In genomic region chr5:93117753-93118531, GRCh38 we compare ENCODE assay signal across 27 cellular contexts.
DNase-seq lines count a peak whose midpoint lies in the region; ATAC-seq, FAIRE-seq and TF ChIP-seq lines count a peak whose summit lies in the region.
"Had no signal": no experiment of that assay in that cellular context is flagged by ENCODE, and none has a peak within 500 bp of the region (broad histone marks: within the 10 kb centered on the region; RNA-seq: fewer than 3 reads in every experiment).

No MANE protein-coding gene starts in this region.

- H3K27ac Mint-ChIP-seq in activated naive CD4-positive, alpha-beta T cell treated with anti-CD3 and anti-CD28 coated beads, Interleukin-2, amount 10 ng/mL, durations not matched to agents 7 days and 5 days = no peak overlapping the region
- H3K27ac Mint-ChIP-seq: activated CD4-positive, alpha-beta memory T cell treated with anti-CD3 and anti-CD28 coated beads for 36 hours had no signal

- H3F3A ChIP-seq in PC-9 (ENCODE audit: insufficient read depth, low read depth) = no peaks in the 10 kb centered on the region; the same call in 1 of the 2 replicates

- H3K4me2 ChIP-seq in HCT116 (ENCODE audit: low read length) = peak overlapping the region; percentile 18
- no peak overlapping the region for H3K4me2 ChIP-seq in GM12878 (ENCODE audit: control insufficient read depth, insufficient read depth)
- H3K4me2 ChIP-seq in keratinocyte (ENCODE audit: control insufficient read depth, extremely low read depth, insufficient read depth, low read depth, low read length) = no peak overlapping the region
- H3K4me2 ChIP-seq in PC-9 = no peak overlapping the region
- H3K4me2 ChIP-seq: BLaER1 treated with 17β-estradiol and CSF1 and Interleukin-3, amounts not matched to agents 10 nM and 100 nM had no signal

- FAIRE-seq in GM12878 (lab: Jason Lieb, UNC) (no peak), keratinocyte (lab: Jason Lieb, UNC) (peak; percentile 72)
- FAIRE-seq: GM19239, HTR-8/SVneo had no signal

- no peak for TF ChIP-seq RAD21 in HCT116 (IDR thresholded peaks at IDR 0.05; ENCODE audit: low read depth)
- no peak for TF ChIP-seq RAD21 in GM12878 (IDR thresholded peaks at IDR 0.05; ENCODE audit: insufficient read depth, low read depth, low read length)

- H3K27me3 Mint-ChIP-seq in activated naive CD4-positive, alpha-beta T cell treated with anti-CD3 and anti-CD28 coated beads, Interleukin-2, amount 10 ng/mL, durations not matched to agents 7 days and 5 days = no peaks in the 10 kb centered on the region
- H3K27me3 Mint-ChIP-seq: activated CD4-positive, alpha-beta memory T cell treated with anti-CD3 and anti-CD28 coated beads for 36 hours had no signal

- dilution Hi-C loops in keratinocyte (cut with MboI; ENCODE audit: extremely low pct_ligation_motif_present, low sequenced_read_pairs) = no loop called here

- CTCF ChIA-PET in AG04449 (lab: Yijun Ruan, JAX) (interaction anchor here (1.0 kb wide), 1 partner anchor 9 kb away, joined by 3 read pairs; no protein-coding TSS in a partner anchor), HCT116 (lab: Charles Lee) (no interaction called here), GM12878 (lab: Yijun Ruan, JAX) (interaction anchor here (1.5 kb wide), 1 partner anchor 18 kb away, joined by 3 read pairs; no protein-coding TSS in a partner anchor), PC-9 (lab: Charles Lee) (no interaction called here)
- CTCF ChIA-PET in activated naive CD4-positive, alpha-beta T cell treated with anti-CD3 and anti-CD28 coated beads, Interleukin-2, amount 10 ng/mL, durations not matched to agents 7 days and 5 days (lab: Charles Lee) = no interaction called here

- in situ Hi-C loops in GM12878 (cut with MboI) = no loop called here

- H3K4me3 ChIP-seq in AG04449 (ENCODE audit: low read depth, low read length) (no peak overlapping the region), HCT116 (replicated peaks in 1 of 2; ENCODE audit: low read depth in 1 of 2, low read length in 2 of 2) (no peak overlapping the region), GM12878 (no peak overlapping the region), keratinocyte (ENCODE audit: control insufficient read depth in 2 of 3, extremely low read depth in 1 of 3, insufficient read depth in 2 of 3, low read depth in 1 of 3, low read length in 3 of 3) (no peak overlapping the region), PC-9 (no peak overlapping the region)
- H3K4me3 ChIP-seq: BLaER1 treated with 17β-estradiol and CSF1 and Interleukin-3, amounts not matched to agents 10 nM and 100 nM; HAP-1; lower lobe of right lung had no signal

- no peaks in the 10 kb centered on the region for H3K9me1 ChIP-seq in keratinocyte (ENCODE audit: control insufficient read depth, extremely low read depth, insufficient read depth, low read length)

- H2AFZ ChIP-seq in HCT116 (ENCODE audit: low read depth, low read length, poor library complexity, severe bottlenecking) = no peak overlapping the region
- no peak overlapping the region for H2AFZ ChIP-seq in GM12878 (ENCODE audit: control insufficient read depth, low read depth, low read length)
- no peak overlapping the region for H2AFZ ChIP-seq in keratinocyte (ENCODE audit: control insufficient read depth, low read length)
- no peak overlapping the region for H2AFZ ChIP-seq in PC-9

- ATAC-seq in HCT116 (no peak), GM12878 (no peak), GM21529 (IDR thresholded peaks at IDR 0.05; ENCODE audit: unreplicated experiment) (no peak)
- ATAC-seq: lower lobe of right lung, sciatic nerve had no signal

- 3% methylated on average over 2 of the region's 2 CpGs for WGBS in GM12878 (ENCODE audit: insufficient coverage, insufficient replicate concordance, low lambda C conversion rate, missing lambda C conversion rate)

- no peak for TF ChIP-seq POLR2A in HCT116 (IDR thresholded peaks at IDR 0.05; ENCODE audit: borderline replicate concordance, extremely low read depth, insufficient read depth, insufficient read length)
- no peak for TF ChIP-seq POLR2A in GM12878 (IDR thresholded peaks at IDR 0.05; ENCODE audit: low read depth, low read length)

- H4K20me1 ChIP-seq in HCT116 (ENCODE audit: insufficient read depth) = no peaks in the 10 kb centered on the region
- H4K20me1 ChIP-seq in GM12878 (ENCODE audit: control insufficient read depth, insufficient read depth) = no peaks in the 10 kb centered on the region
- no peaks in the 10 kb centered on the region for H4K20me1 ChIP-seq in keratinocyte (ENCODE audit: control insufficient read depth, extremely low read depth, insufficient read depth, low read length)
- no peaks in the 10 kb centered on the region for H4K20me1 ChIP-seq in PC-9 (ENCODE audit: insufficient read depth)
- H4K20me1 ChIP-seq: BLaER1 treated with 17β-estradiol and CSF1 and Interleukin-3, amounts not matched to agents 10 nM and 100 nM had no signal

- POLR2A ChIA-PET in AG04449 (lab: Yijun Ruan, JAX) = no interaction called here
- POLR2A ChIA-PET in HCT116 (lab: Charles Lee) = no interaction called here
- POLR2A ChIA-PET in GM12878 (lab: Charles Lee) = no interaction called here
- POLR2A ChIA-PET in PC-9 (lab: Charles Lee; ENCODE audit: unreplicated experiment) = no interaction called here

- SMC1A ChIA-PET in GM12878 (lab: Charles Lee; ENCODE audit: uncharacterized antibody, unreplicated experiment) = interaction anchor here (0.7 to 1.0 kb wide), 2 partner anchors 10 kb away, joined by 3 to 5 read pairs; no protein-coding TSS in a partner anchor

- peak; percentile 14 for DNase-seq in AG04449 (ENCODE audit: low read depth, low spot score)
- DNase-seq in HCT116 (ENCODE audit: low read depth, low spot score) = no peak
- no peak for DNase-seq in GM12878 (ENCODE audit: low read depth, low spot score)
- no peak for DNase-seq in keratinocyte (ENCODE audit: low read depth, low spot score)
- DNase-seq in PC-9 = no peak
- DNase-seq in NCI-H2227 (lab: John Stamatoyannopoulos, UW; ENCODE audit: unreplicated experiment) = no peak
- DNase-seq in activated naive CD4-positive, alpha-beta T cell treated with anti-CD3 and anti-CD28 coated beads, Interleukin-2, amount 10 ng/mL, durations not matched to agents 7 days and 5 days = no peak
- DNase-seq: activated CD4-positive, alpha-beta memory T cell treated with anti-CD3 and anti-CD28 coated beads for 36 hours; activated CD4-positive, CD25-positive, alpha-beta regulatory T cell; activated gamma-delta T cell; amniotic stem cell; effector CD4-positive, alpha-beta T cell; head of caudate nucleus; Kasumi-1; lower lobe of right lung; NCI-H1092; NCI-H2029; NCI-H446; RPMI8226; stimulated activated naive CD4-positive, alpha-beta T cell treated with Interleukin-2 at 50 U/mL for 16 hours; T1000 had no signal

- H3K9me2 ChIP-seq in HCT116 (ENCODE audit: insufficient read depth) (0 out of 2 replicates have a peak, but pooled peaks cover 3% of the 10 kb centered on the region), PC-9 (ENCODE audit: insufficient read depth) (no peaks in the 10 kb centered on the region)

- intact Hi-C loops in HCT116 (cut with micrococcal nuclease) (no loop called here), GM12878 (cut with micrococcal nuclease; ENCODE audit: unreplicated experiment) (no loop called here), PC-9 (cut with micrococcal nuclease; ENCODE audit: unreplicated experiment) (no loop called here)

- BruUV-seq in HCT116 (replicated peaks; lab: Mats Ljungman, UMichigan) (no TSS peak), GM12878 (replicated peaks; lab: Mats Ljungman, UMichigan) (no TSS peak), PC-9 (replicated peaks; lab: Mats Ljungman, UMichigan) (no TSS peak)

- no peak overlapping the region for H3K4me3 Mint-ChIP-seq in activated naive CD4-positive, alpha-beta T cell treated with anti-CD3 and anti-CD28 coated beads, Interleukin-2, amount 10 ng/mL, durations not matched to agents 7 days and 5 days
- H3K4me3 Mint-ChIP-seq: activated CD4-positive, alpha-beta memory T cell treated with anti-CD3 and anti-CD28 coated beads for 36 hours had no signal

- no peaks in the 10 kb centered on the region for H3K27me3 ChIP-seq in HCT116 (ENCODE audit: insufficient read depth, low read length)
- H3K27me3 ChIP-seq in GM12878 (replicated peaks in 1 of 2; ENCODE audit: control insufficient read depth in 2 of 2, insufficient read depth in 2 of 2, low read length in 1 of 2) = no peaks in the 10 kb centered on the region; a peak in 1 of 4 replicates
- no peaks in the 10 kb centered on the region for H3K27me3 ChIP-seq in keratinocyte (ENCODE audit: control insufficient read depth, extremely low read depth, insufficient read depth, low read length)
- no peaks in the 10 kb centered on the region for H3K27me3 ChIP-seq in PC-9 (ENCODE audit: insufficient read depth, low read depth)
- H3K27me3 ChIP-seq: BLaER1 treated with 17β-estradiol and CSF1 and Interleukin-3, amounts not matched to agents 10 nM and 100 nM had no signal

- TF ChIP-seq CTCF in AG04449 (IDR thresholded peaks at IDR 0.05; ENCODE audit: insufficient read depth, low read length, missing control alignments) (no peak), HCT116 (IDR thresholded peaks at IDR 0.05 in 2 of 3, conservative IDR thresholded peaks at IDR 0.05 in 1 of 3; ENCODE audit: borderline replicate concordance in 1 of 3, insufficient read depth in 1 of 3, low read depth in 2 of 3, low read length in 2 of 3) (no peak), GM12878 (IDR thresholded peaks at IDR 0.05 in 2 of 3, conservative IDR thresholded peaks at IDR 0.05 in 1 of 3; ENCODE audit: control insufficient read depth in 2 of 3, extremely low read depth in 1 of 3, insufficient read depth in 1 of 3, low read depth in 3 of 3, low read length in 3 of 3) (no peak), keratinocyte (optimal IDR thresholded peaks at IDR 0.05 in 1 of 3, IDR thresholded peaks at IDR 0.05 in 1 of 3, conservative IDR thresholded peaks at IDR 0.05 in 1 of 3; ENCODE audit: extremely low read depth in 1 of 3, insufficient read depth in 2 of 3, low read length in 3 of 3) (no peak), PC-9 (conservative IDR thresholded peaks at IDR 0.05) (no peak)

- RAD21 ChIA-PET in HCT116 (lab: Charles Lee; ENCODE audit: low non-redundant PET in 1 of 2, low total read pairs in 2 of 2, uncharacterized antibody in 2 of 2, unreplicated experiment in 2 of 2) (no interaction called here), GM12878 (lab: Charles Lee; ENCODE audit: unreplicated experiment) (no interaction called here)

- H3K27ac ChIP-seq in HCT116 (ENCODE audit: low read depth, low read length) = peak overlapping the region; percentile 69; the same call in 1 of the 2 replicates
- no peak overlapping the region for H3K27ac ChIP-seq in GM12878 (ENCODE audit: control insufficient read depth, insufficient read depth)
- H3K27ac ChIP-seq in keratinocyte (ENCODE audit: control insufficient read depth, insufficient read depth, low read length) = no peak overlapping the region
- no peak overlapping the region for H3K27ac ChIP-seq in PC-9
- H3K27ac ChIP-seq: BLaER1 treated with 17β-estradiol and CSF1 and Interleukin-3, amounts not matched to agents 10 nM and 100 nM; lower lobe of right lung had no signal

- no peaks in the 10 kb centered on the region for H3K36me3 Mint-ChIP-seq in activated naive CD4-positive, alpha-beta T cell treated with anti-CD3 and anti-CD28 coated beads, Interleukin-2, amount 10 ng/mL, durations not matched to agents 7 days and 5 days
- H3K36me3 Mint-ChIP-seq: activated CD4-positive, alpha-beta memory T cell treated with anti-CD3 and anti-CD28 coated beads for 36 hours had no signal

- H3K9ac ChIP-seq in HCT116 (ENCODE audit: low read length) = no peak overlapping the region
- H3K9ac ChIP-seq in GM12878 (ENCODE audit: control insufficient read depth, insufficient read depth, low read length) = no peak overlapping the region
- no peak overlapping the region for H3K9ac ChIP-seq in keratinocyte (ENCODE audit: control insufficient read depth, extremely low read depth, insufficient read depth, low read length)
- H3K9ac ChIP-seq: BLaER1 treated with 17β-estradiol and CSF1 and Interleukin-3, amounts not matched to agents 10 nM and 100 nM had no signal

- no peak for TF ChIP-seq EP300 in GM12878 (IDR thresholded peaks at IDR 0.05; ENCODE audit: borderline replicate concordance in 1 of 2, control insufficient read depth in 1 of 2, low read depth in 2 of 2, low read length in 2 of 2)

- no peaks in the 10 kb centered on the region for H3K36me3 ChIP-seq in HCT116 (ENCODE audit: control insufficient read depth in 1 of 2, insufficient read depth in 2 of 2, low read length in 2 of 2)
- no peaks in the 10 kb centered on the region for H3K36me3 ChIP-seq in GM12878 (ENCODE audit: control insufficient read depth in 2 of 2, insufficient read depth in 2 of 2, low read length in 1 of 2)
- H3K36me3 ChIP-seq in keratinocyte (ENCODE audit: control insufficient read depth in 2 of 2, extremely low read depth in 1 of 2, insufficient read depth in 2 of 2, low read length in 2 of 2) = no peaks in the 10 kb centered on the region
- H3K36me3 ChIP-seq in PC-9 (ENCODE audit: low read depth) = no peaks in the 10 kb centered on the region
- H3K36me3 ChIP-seq: BLaER1 treated with 17β-estradiol and CSF1 and Interleukin-3, amounts not matched to agents 10 nM and 100 nM; HAP-1; lower lobe of right lung had no signal

- H3K79me2 ChIP-seq in HCT116 (ENCODE audit: insufficient read depth, low read length) = no peaks in the 10 kb centered on the region
- no peaks in the 10 kb centered on the region for H3K79me2 ChIP-seq in GM12878 (ENCODE audit: control insufficient read depth, insufficient read depth, low read length)
- no peaks in the 10 kb centered on the region for H3K79me2 ChIP-seq in keratinocyte (ENCODE audit: control insufficient read depth, insufficient read depth, low read length)
- no peaks in the 10 kb centered on the region for H3K79me2 ChIP-seq in PC-9 (ENCODE audit: low read depth)

- H3K4me1 ChIP-seq in HCT116 (ENCODE audit: control insufficient read depth in 1 of 2, insufficient read depth in 2 of 2, low read length in 2 of 2) (peaks cover 10 to 38% of the 10 kb centered on the region in 2 experiments), GM12878 (ENCODE audit: control insufficient read depth, insufficient read depth, low read length) (no peaks in the 10 kb centered on the region), keratinocyte (ENCODE audit: control insufficient read depth, extremely low read depth, insufficient read depth, low read length) (peaks cover 9% of the 10 kb centered on the region), PC-9 (replicated peaks; ENCODE audit: insufficient read depth) (peaks cover 16% of the 10 kb centered on the region)
- H3K4me1 ChIP-seq: HAP-1, lower lobe of right lung had no signal

- no peaks in the 10 kb centered on the region for H3K4me1 Mint-ChIP-seq in activated naive CD4-positive, alpha-beta T cell treated with anti-CD3 and anti-CD28 coated beads, Interleukin-2, amount 10 ng/mL, durations not matched to agents 7 days and 5 days

- no peaks in the 10 kb centered on the region for H3K9me3 Mint-ChIP-seq in activated naive CD4-positive, alpha-beta T cell treated with anti-CD3 and anti-CD28 coated beads, Interleukin-2, amount 10 ng/mL, durations not matched to agents 7 days and 5 days
- H3K9me3 Mint-ChIP-seq: activated CD4-positive, alpha-beta memory T cell treated with anti-CD3 and anti-CD28 coated beads for 36 hours had no signal

- no peaks in the 10 kb centered on the region for H3K9me3 ChIP-seq in HCT116 (ENCODE audit: control insufficient read depth in 1 of 2, insufficient read depth in 1 of 2, low read depth in 1 of 2, low read length in 2 of 2)
- no peaks in the 10 kb centered on the region for H3K9me3 ChIP-seq in GM12878 (replicated peaks; ENCODE audit: control insufficient read depth, insufficient read depth, low read length)
- no peaks in the 10 kb centered on the region for H3K9me3 ChIP-seq in keratinocyte (ENCODE audit: control insufficient read depth, low read depth, low read length)
- peaks cover 5% of the 10 kb centered on the region; the same call in 1 of the 2 replicates for H3K9me3 ChIP-seq in PC-9 (ENCODE audit: insufficient read depth, low read depth)
- H3K9me3 ChIP-seq: BLaER1 treated with 17β-estradiol and CSF1 and Interleukin-3, amounts not matched to agents 10 nM and 100 nM; HAP-1; lower lobe of right lung had no signal

Comparison
In these comparisons a context has a peak if more than half of its experiments do, and no peak if none do; other contexts are left out.
1. CTCF ChIA-PET loops: an anchor here in AG04449 (1.0 kb wide) and GM12878 (1.5 kb wide); none called in HCT116, PC-9 and activated naive CD4-positive, alpha-beta T cell treated with anti-CD3 and anti-CD28 coated beads, Interleukin-2, amount 10 ng/mL, durations not matched to agents 7 days and 5 days.